In the genomic region with DNA sequence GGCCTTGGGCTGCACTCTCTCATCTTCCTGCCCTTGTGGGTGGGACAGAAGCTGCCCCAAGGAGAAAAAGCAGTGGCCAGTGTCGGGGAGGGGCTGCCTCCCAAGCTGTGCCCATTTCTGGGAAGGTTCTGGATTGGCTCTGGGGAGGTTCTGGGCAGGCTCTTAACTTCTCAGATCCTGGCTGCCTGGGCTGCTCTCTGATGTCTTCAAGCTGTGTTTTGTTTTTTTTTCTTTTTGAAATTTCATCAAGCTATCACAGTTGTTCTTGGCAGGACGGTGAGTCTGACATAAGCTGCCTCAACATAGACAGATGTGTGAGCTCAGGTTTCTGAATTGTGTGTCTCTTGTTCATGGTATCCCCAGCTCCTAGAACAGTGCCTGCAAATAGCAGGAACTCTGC, we compare ENCODE assay signal across 17 cellular contexts.
"Had no signal": no experiment of that assay in that cellular context is flagged by ENCODE, and none has a peak within 500 bp of the region (broad histone marks: within the 10 kb centered on the region; RNA-seq: fewer than 3 reads in every experiment).

No MANE protein-coding gene starts in this region.

- ATAC-seq: activated naive CD4-positive, alpha-beta T cell treated with anti-CD3 and anti-CD28 coated beads, Interleukin-2, amount 50 U/mL, for 72 hours; effector memory CD8-positive, alpha-beta T cell; left lung; stimulated activated naive B cell treated with anti-CD40 and anti-IgM and Interleukin-4, amounts not matched to agents 10 μg/mL and 1 μg/mL and 100 μg/mL, for 72 hours had no signal

- H3K27ac ChIP-seq: adrenal gland, left lung, neural progenitor cell, thoracic aorta, upper lobe of left lung had no signal

- H3K27me3 Mint-ChIP-seq: stimulated activated naive B cell treated with anti-CD40 and anti-IgM and Interleukin-4, amounts not matched to agents 10 μg/mL and 1 μg/mL and 100 μg/mL, for 72 hours had no signal

- H3K36me3 ChIP-seq: adrenal gland, left lung, neural progenitor cell, thoracic aorta, upper lobe of left lung had no signal

- H3K4me3 ChIP-seq: adrenal gland, left lung, neural progenitor cell, thoracic aorta, upper lobe of left lung had no signal

- H3K27me3 ChIP-seq: left lung, neural progenitor cell, upper lobe of left lung had no signal

- DNase-seq: activated CD4-positive, CD25-positive, alpha-beta regulatory T cell treated with anti-CD3 and anti-CD28 coated beads, Interleukin-2, amount 50 U/mL, for 72 hours; activated CD8-positive, alpha-beta memory T cell treated with anti-CD3 and anti-CD28 coated beads for 24 hours; activated CD8-positive, alpha-beta memory T cell treated with anti-CD3 and anti-CD28 coated beads, Interleukin-2, amount 50 U/mL, for 48 hours; activated gamma-delta T cell; activated T-cell treated with anti-CD3 and anti-CD28 coated beads, Interleukin-2, amount 50 U/mL, for 48 hours; adrenal gland; dermis blood vessel endothelial cell; effector memory CD8-positive, alpha-beta T cell; foreskin fibroblast; hypothalamus; left lung; stimulated activated naive B cell treated with anti-CD40 and anti-IgM and Interleukin-4, amounts not matched to agents 10 μg/mL and 1 μg/mL and 100 μg/mL, for 72 hours; upper lobe of left lung had no signal

- H3K4me3 Mint-ChIP-seq: effector memory CD8-positive, alpha-beta T cell; neural progenitor cell; stimulated activated naive B cell treated with anti-CD40 and anti-IgM and Interleukin-4, amounts not matched to agents 10 μg/mL and 1 μg/mL and 100 μg/mL, for 72 hours; T-helper 1 cell treated with Interleukin-12 subunit alpha and Interleukin-12 subunit beta and Interleukin-4 antibody, amounts not matched to agents 30 μg/mL and 1 μg/mL, for 36 hours had no signal

- H3K27ac Mint-ChIP-seq: activated naive CD4-positive, alpha-beta T cell treated with anti-CD3 and anti-CD28 coated beads, Interleukin-2, amount 50 U/mL, for 72 hours; effector memory CD8-positive, alpha-beta T cell; stimulated activated naive B cell treated with anti-CD40 and anti-IgM and Interleukin-4, amounts not matched to agents 10 μg/mL and 1 μg/mL and 100 μg/mL, for 72 hours; T-helper 1 cell treated with Interleukin-12 subunit alpha and Interleukin-12 subunit beta and Interleukin-4 antibody, amounts not matched to agents 30 μg/mL and 1 μg/mL, for 36 hours had no signal

- H3K9me3 ChIP-seq: adrenal gland, left lung, thoracic aorta, upper lobe of left lung had no signal

- H3K4me1 Mint-ChIP-seq: stimulated activated naive B cell treated with anti-CD40 and anti-IgM and Interleukin-4, amounts not matched to agents 10 μg/mL and 1 μg/mL and 100 μg/mL, for 72 hours had no signal

- H3K4me1 ChIP-seq: adrenal gland, left lung, neural progenitor cell, upper lobe of left lung had no signal

- H3K9me3 Mint-ChIP-seq: T-helper 1 cell treated with Interleukin-12 subunit alpha and Interleukin-12 subunit beta and Interleukin-4 antibody, amounts not matched to agents 30 μg/mL and 1 μg/mL, for 36 hours had no signal

- H3K36me3 Mint-ChIP-seq: activated naive CD4-positive, alpha-beta T cell treated with anti-CD3 and anti-CD28 coated beads, Interleukin-2, amount 50 U/mL, for 72 hours; neural progenitor cell; stimulated activated naive B cell treated with anti-CD40 and anti-IgM and Interleukin-4, amounts not matched to agents 10 μg/mL and 1 μg/mL and 100 μg/mL, for 72 hours had no signal
